22 cellular contexts compared by ENCODE assay signal in genomic region chr13:20499986-20500385, GRCh38.
"Had no signal": no experiment of that assay in that cellular context is flagged by ENCODE, and none has a peak within 500 bp of the region (broad histone marks: within the 10 kb centered on the region; RNA-seq: fewer than 3 reads in every experiment).

No MANE protein-coding gene starts in this region.

- H3K4me3 ChIP-seq: cardiac muscle cell, hepatocyte, lower lobe of right lung, prostate gland, testis, vagina had no signal

- H3K9me3 Mint-ChIP-seq: immature natural killer cell had no signal

- DNase-seq: activated CD4-positive, alpha-beta memory T cell treated with anti-CD3 and anti-CD28 coated beads for 36 hours; activated CD4-positive, alpha-beta T cell treated with anti-CD3 and anti-CD28 coated beads for 48 hours; activated CD4-positive, CD25-positive, alpha-beta regulatory T cell; activated naive CD4-positive, alpha-beta T cell treated with Interleukin-2 at 50 U/mL for 16 hours; activated naive CD8-positive, alpha-beta T cell treated with anti-CD3 and anti-CD28 coated beads for 36 hours; activated T-cell treated with anti-CD3 and anti-CD28 coated beads, Interleukin-2, amount 50 U/mL, for 48 hours; amygdala; cortex of kidney; immature natural killer cell; lower lobe of right lung; naive B cell; stimulated activated CD4-positive, alpha-beta T cell treated with anti-CD3 and anti-CD28 coated beads, Interleukin-4, amount 100 ng/mL, for 1 hour; stimulated activated naive CD4-positive, alpha-beta T cell; T-helper 9 cell; testis had no signal

- H3K4me3 Mint-ChIP-seq: activated CD4-positive, alpha-beta memory T cell treated with anti-CD3 and anti-CD28 coated beads for 36 hours; activated naive CD8-positive, alpha-beta T cell treated with anti-CD3 and anti-CD28 coated beads for 36 hours; immature natural killer cell; naive B cell; neural crest cell; type B pancreatic cell had no signal

- ATAC-seq: left lobe of liver, lower lobe of right lung had no signal

- H3K27me3 Mint-ChIP-seq: activated CD4-positive, alpha-beta memory T cell treated with anti-CD3 and anti-CD28 coated beads for 36 hours; activated naive CD8-positive, alpha-beta T cell treated with anti-CD3 and anti-CD28 coated beads for 36 hours; naive B cell; type B pancreatic cell had no signal

- H3K4me1 Mint-ChIP-seq: activated naive CD8-positive, alpha-beta T cell treated with anti-CD3 and anti-CD28 coated beads for 36 hours had no signal

- H3K36me3 Mint-ChIP-seq: naive B cell had no signal

- H3K27ac Mint-ChIP-seq: activated CD4-positive, alpha-beta memory T cell treated with anti-CD3 and anti-CD28 coated beads for 36 hours; activated naive CD8-positive, alpha-beta T cell treated with anti-CD3 and anti-CD28 coated beads for 36 hours; immature natural killer cell; naive B cell; type B pancreatic cell had no signal
